In genomic region chr14:87468531-87468930, GRCh38 we compare ENCODE assay signal across 22 cellular contexts.
"Had no signal": no experiment of that assay in that cellular context is flagged by ENCODE, and none has a peak within 500 bp of the region (broad histone marks: within the 10 kb centered on the region; RNA-seq: fewer than 3 reads in every experiment).

No MANE protein-coding gene starts in this region.

- H3K4me3 ChIP-seq: K562 had no signal

- ATAC-seq: K562 had no signal

- H3K4me3 Mint-ChIP-seq: IgD-negative memory B cell had no signal

- FAIRE-seq: HTR-8/SVneo, K562, RCC 7860 had no signal

- H3K36me3 Mint-ChIP-seq: IgD-negative memory B cell had no signal

- H3K4me1 Mint-ChIP-seq: IgD-negative memory B cell had no signal

- H3K9me3 ChIP-seq: SK-N-SH had no signal

- DNase-seq: NCI-H1092, NCI-H1105 treated with DMSO at 0.1 percent for 48 hours, NCI-H1417 treated with DMSO at 0.1 percent for 48 hours, NCI-H146, NCI-H187, NCI-H2029, NCI-H2081 treated with DMSO at 0.1 percent for 48 hours, NCI-H2171, NCI-H226, NCI-H446, NCI-H510A, NCI-H524 treated with DMSO at 0.1 percent for 48 hours, NCI-H69, NCI-H774, RPMI8226, SHP77, SK-N-SH, SW 1271 had no signal

- H3K27me3 Mint-ChIP-seq: IgD-negative memory B cell had no signal
